13 cellular contexts compared by ENCODE assay signal in genomic region chr2:177908182-177908581, GRCh38.
DNase-seq lines count a peak whose midpoint lies in the region; ATAC-seq and TF ChIP-seq lines count a peak whose summit lies in the region.
"Had no signal": no experiment of that assay in that cellular context is flagged by ENCODE, and none has a peak within 500 bp of the region (broad histone marks: within the 10 kb centered on the region; RNA-seq: fewer than 3 reads in every experiment).

No MANE protein-coding gene starts in this region.

- no peaks in the 10 kb centered on the region for H3K27me3 Mint-ChIP-seq in HFFc6 (ENCODE audit: insufficient read depth)

- ATAC-seq in DND-41 (ENCODE audit: insufficient read depth, low read depth), result peak; percentile 93
- peak; percentile 38 for ATAC-seq in GM21423 (IDR thresholded peaks at IDR 0.05; ENCODE audit: unreplicated experiment)
- ATAC-seq in foreskin keratinocyte, result peak; percentile 18
- no peak for ATAC-seq in GM19455 (IDR thresholded peaks at IDR 0.05; ENCODE audit: unreplicated experiment)

- H2AFZ ChIP-seq in DND-41 (ENCODE audit: low read depth, low read length), result no peak overlapping the region
- H2AFZ ChIP-seq in Loucy (ENCODE audit: low read length), result no peak overlapping the region

- H3K79me2 ChIP-seq in DND-41 (ENCODE audit: insufficient read depth, low read length) (no peaks in the 10 kb centered on the region), Loucy (ENCODE audit: insufficient read depth, low read length) (no peaks in the 10 kb centered on the region)

- H3K27ac Mint-ChIP-seq in HFFc6, result no peak overlapping the region

- no peaks in the 10 kb centered on the region for H3F3A ChIP-seq in Loucy (ENCODE audit: low read depth)

- peaks cover 17% of the 10 kb centered on the region for H3K4me1 ChIP-seq in DND-41 (ENCODE audit: insufficient read depth, low read length)
- H3K4me1 ChIP-seq in Loucy (ENCODE audit: insufficient read depth, low read length, poor library complexity, severe bottlenecking), result peaks cover 51% of the 10 kb centered on the region
- peaks cover 8% of the 10 kb centered on the region for H3K4me1 ChIP-seq in foreskin keratinocyte

- H3K36me3 ChIP-seq in DND-41 (ENCODE audit: insufficient read depth, low read length) (no peaks in the 10 kb centered on the region), Loucy (ENCODE audit: insufficient read depth, low read length) (no peaks in the 10 kb centered on the region)
- H3K36me3 ChIP-seq: ovary had no signal

- TF ChIP-seq CTCF in DND-41 (IDR thresholded peaks at IDR 0.05; ENCODE audit: borderline replicate concordance, extremely low read depth, low read length, poor library complexity, severe bottlenecking) (peak; percentile 47), Loucy (conservative IDR thresholded peaks at IDR 0.05; ENCODE audit: low read length) (peak; percentile 65), foreskin keratinocyte (conservative IDR thresholded peaks at IDR 0.05) (no peak), HFFc6 (IDR thresholded peaks at IDR 0.05) (no peak)

- H3K9ac ChIP-seq in DND-41 (ENCODE audit: low read depth, low read length) (no peak overlapping the region), Loucy (ENCODE audit: low read depth, low read length, poor library complexity, severe bottlenecking) (peak overlapping the region; percentile 28)

- H3K4me3 Mint-ChIP-seq in HFFc6, result no peak overlapping the region

- H3K4me2 ChIP-seq in DND-41 (ENCODE audit: insufficient read depth, low read length), result peak overlapping the region; percentile 23; the same call in 1 of the 2 replicates
- peak overlapping the region; percentile 59 for H3K4me2 ChIP-seq in Loucy (ENCODE audit: low read depth, low read length, poor library complexity, severe bottlenecking)

- H3K27me3 ChIP-seq in DND-41 (ENCODE audit: insufficient read depth, low read length, poor library complexity), result peaks cover 4% of the 10 kb centered on the region
- H3K27me3 ChIP-seq in Loucy (ENCODE audit: insufficient read depth, low read length, poor library complexity, severe bottlenecking), result no peaks in the 10 kb centered on the region
- H3K27me3 ChIP-seq in foreskin keratinocyte, result no peaks in the 10 kb centered on the region
- H3K27me3 ChIP-seq: ovary had no signal

- H3K27ac ChIP-seq in DND-41 (ENCODE audit: low read length), result no peak overlapping the region
- H3K27ac ChIP-seq in foreskin keratinocyte, result no peak overlapping the region
- H3K27ac ChIP-seq: ovary had no signal

- no peaks in the 10 kb centered on the region for H3K9me2 ChIP-seq in Loucy (replicated peaks; ENCODE audit: low read depth, low read length)

- DNase-seq in DND-41, result peak; percentile 66
- peak in 1 of 2 donors; percentile 30 for DNase-seq in foreskin keratinocyte
- DNase-seq in HFFc6, result no peak
- DNase-seq in HCEC 1CT, result no peak
- DNase-seq in activated CD4-positive, CD25-positive, alpha-beta regulatory T cell (lab: John Stamatoyannopoulos, UW), result no peak
- DNase-seq: activated CD4-positive, alpha-beta T cell treated with anti-CD3 and anti-CD28 coated beads for 48 hours; NCI-H1694 treated with DMSO at 0.1 percent for 48 hours; NCI-H524; ovary; small intestine had no signal

- H3K4me3 ChIP-seq in DND-41 (ENCODE audit: low read depth in 1 of 2, low read length in 2 of 2) (no peak overlapping the region), Loucy (ENCODE audit: low read length, poor library complexity, severe bottlenecking) (peak overlapping the region; percentile 46)
- H3K4me3 ChIP-seq: ovary had no signal

- no peaks in the 10 kb centered on the region for H3K9me3 ChIP-seq in DND-41 (ENCODE audit: insufficient read depth, low read length, severe bottlenecking)
- no peaks in the 10 kb centered on the region for H3K9me3 ChIP-seq in Loucy (ENCODE audit: insufficient read depth, low read depth, low read length)
- H3K9me3 ChIP-seq: ovary had no signal

- H3K36me3 Mint-ChIP-seq in HFFc6 (ENCODE audit: low read depth), result no peaks in the 10 kb centered on the region

- peaks cover 15% of the 10 kb centered on the region; the same call in 1 of the 2 replicates for H3K4me1 Mint-ChIP-seq in HFFc6 (ENCODE audit: low read depth)

- no peaks in the 10 kb centered on the region for H3K9me3 Mint-ChIP-seq in HFFc6

- H4K20me1 ChIP-seq in DND-41 (ENCODE audit: insufficient read depth, low read length), result no peaks in the 10 kb centered on the region
- no peaks in the 10 kb centered on the region for H4K20me1 ChIP-seq in Loucy (ENCODE audit: insufficient read depth, low read length, poor library complexity, severe bottlenecking)

Comparison
In these comparisons a context has a peak if more than half of its experiments do, and no peak if none do; other contexts are left out.
1. CTCF ChIP-seq: peak in DND-41 (single experiment) and Loucy (single experiment); none in foreskin keratinocyte (single experiment) and HFFc6 (single experiment).